In genomic region chr4:78939667-78940008, GRCh38 we compare ENCODE assay signal across 8 cellular contexts. TPM values are rescaled to one million over a fixed set of nuclear protein-coding genes. Genes with fewer than 3 reads are reported as not detected.
DNase-seq lines count a peak whose midpoint lies in the region; ATAC-seq, FAIRE-seq and TF ChIP-seq lines count a peak whose summit lies in the region.

No MANE protein-coding gene starts in this region.

- H3K9me3 Mint-ChIP-seq in activated T-helper 1 cell treated with anti-CD3 and anti-CD28 coated beads, Interleukin-12 subunit alpha, Interleukin-12 subunit beta, Interleukin-2, Interleukin-4 antibody, amounts not matched to agents 30 ng/mL and 10 ng/mL and 1 ng/mL, durations not matched to agents 14 hours and 24 hours and 36 hours, result no peaks in the 10 kb centered on the region
- no peaks in the 10 kb centered on the region for H3K9me3 Mint-ChIP-seq in type B pancreatic cell

- H3K9me3 ChIP-seq in A549, result no peaks in the 10 kb centered on the region
- H3K9me3 ChIP-seq in left lung, result no peaks in the 10 kb centered on the region

- TF ChIP-seq CTCF in A549 (IDR thresholded peaks at IDR 0.05) (no peak), left lung (IDR thresholded peaks at IDR 0.05) (no peak), type B pancreatic cell (conservative IDR thresholded peaks at IDR 0.05) (no peak)

- H3K27me3 ChIP-seq in left lung, result no peaks in the 10 kb centered on the region

- peak overlapping the region; percentile 80 for H3K4me3 Mint-ChIP-seq in activated T-helper 1 cell treated with anti-CD3 and anti-CD28 coated beads, Interleukin-12 subunit alpha, Interleukin-12 subunit beta, Interleukin-2, Interleukin-4 antibody, amounts not matched to agents 30 ng/mL and 10 ng/mL and 1 ng/mL, durations not matched to agents 14 hours and 24 hours and 36 hours
- H3K4me3 Mint-ChIP-seq in type B pancreatic cell, result peak overlapping the region; percentile 90

- intact Hi-C loops in activated T-helper 1 cell treated with anti-CD3 and anti-CD28 coated beads, Interleukin-12 subunit alpha, Interleukin-12 subunit beta, Interleukin-2, Interleukin-4 antibody, amounts not matched to agents 30 ng/mL and 10 ng/mL and 1 ng/mL, durations not matched to agents 14 hours and 24 hours and 36 hours (cut with micrococcal nuclease), result loop anchor here (1.0 to 10.0 kb wide), 11 partner anchors 163 to 1355 kb away; partner anchors contain the start of genes ANTXR2, ANXA3 and BMP2K
- intact Hi-C loops in left lung (cut with DNase I), result loop anchor here in 1 of 2 donors (10.0 kb wide), 1 partner anchor 1275 kb away; no protein-coding TSS in a partner anchor

- H3K4me2 ChIP-seq in A549, result peak overlapping the region; percentile 95

- FAIRE-seq in A549 (lab: Jason Lieb, UNC), result no peak

- H3K27me3 Mint-ChIP-seq in activated T-helper 1 cell treated with anti-CD3 and anti-CD28 coated beads, Interleukin-12 subunit alpha, Interleukin-12 subunit beta, Interleukin-2, Interleukin-4 antibody, amounts not matched to agents 30 ng/mL and 10 ng/mL and 1 ng/mL, durations not matched to agents 14 hours and 24 hours and 36 hours (ENCODE audit: insufficient read depth), result peaks cover 16% of the 10 kb centered on the region
- peaks cover 20% of the 10 kb centered on the region for H3K27me3 Mint-ChIP-seq in type B pancreatic cell

- CTCF ChIA-PET in A549 (lab: Yijun Ruan, JAX), result interaction anchor here (0.6 kb wide), 1 partner anchor 82 kb away, joined by 3 read pairs; no protein-coding TSS in a partner anchor

- ATAC-seq in A549 (no peak; a peak in 2 of 6 replicates), GM18867 (IDR thresholded peaks at IDR 0.05; ENCODE audit: unreplicated experiment) (peak; percentile 17), HG03139 (IDR thresholded peaks at IDR 0.05; ENCODE audit: unreplicated experiment) (peak; percentile 13), left lung (peak; percentile 20), left lobe of liver (no peak)

- 10% methylated on average over 9 of the region's 9 CpGs for WGBS in A549 (ENCODE audit: missing lambda C conversion rate)

- H3K4me1 Mint-ChIP-seq in activated T-helper 1 cell treated with anti-CD3 and anti-CD28 coated beads, Interleukin-12 subunit alpha, Interleukin-12 subunit beta, Interleukin-2, Interleukin-4 antibody, amounts not matched to agents 30 ng/mL and 10 ng/mL and 1 ng/mL, durations not matched to agents 14 hours and 24 hours and 36 hours (ENCODE audit: low read depth), result peaks cover 52% of the 10 kb centered on the region
- peaks cover 21% of the 10 kb centered on the region for H3K4me1 Mint-ChIP-seq in type B pancreatic cell (ENCODE audit: unreplicated experiment)

- no peak for TF ChIP-seq POLR2A in A549 (IDR thresholded peaks at IDR 0.05; ENCODE audit: low read length)

- peaks cover 6% of the 10 kb centered on the region for H3K4me1 ChIP-seq in A549
- peaks cover 0 to 35% of the 10 kb centered on the region in 2 donors for H3K4me1 ChIP-seq in left lung

- no peak for TF ChIP-seq EP300 in A549 (IDR thresholded peaks at IDR 0.05)

- peak overlapping the region; percentile 55 for H3K4me3 ChIP-seq in A549
- peak overlapping the region; percentile 74 to 82 for H3K4me3 ChIP-seq in left lung

- DNase-seq in A549 (ENCODE audit: low read depth in 1 of 2, low spot score in 1 of 2) (no peak), left lung (no peak), type B pancreatic cell (ENCODE audit: extremely low spot score, unreplicated experiment) (no peak), left lobe of liver (ENCODE audit: low spot score) (no peak), A172 (ENCODE audit: low spot score) (no peak)
- no peak for DNase-seq in activated T-helper 1 cell treated with anti-CD3 and anti-CD28 coated beads, Interleukin-12 subunit alpha, Interleukin-12 subunit beta, Interleukin-2, Interleukin-4 antibody, amounts not matched to agents 30 ng/mL and 10 ng/mL and 1 ng/mL, durations not matched to agents 14 hours and 24 hours and 36 hours (ENCODE audit: low spot score)

- H3K36me3 ChIP-seq in left lung, result no peaks in the 10 kb centered on the region

- POLR2A ChIA-PET in A549 (lab: Yijun Ruan, JAX), result interaction anchor here (0.9 kb wide), 1 partner anchor 23 kb away, joined by 3 read pairs; no protein-coding TSS in a partner anchor

- H3K36me3 Mint-ChIP-seq in activated T-helper 1 cell treated with anti-CD3 and anti-CD28 coated beads, Interleukin-12 subunit alpha, Interleukin-12 subunit beta, Interleukin-2, Interleukin-4 antibody, amounts not matched to agents 30 ng/mL and 10 ng/mL and 1 ng/mL, durations not matched to agents 14 hours and 24 hours and 36 hours (ENCODE audit: low read depth), result peaks cover 9% of the 10 kb centered on the region
- peaks cover 4% of the 10 kb centered on the region for H3K36me3 Mint-ChIP-seq in type B pancreatic cell

- H3K27ac ChIP-seq in A549, result peak overlapping the region; percentile 71 to 98
- H3K27ac ChIP-seq in left lung, result peak overlapping the region in 1 of 2 donors; percentile 74

- peak overlapping the region; percentile 57 for H3K27ac Mint-ChIP-seq in activated T-helper 1 cell treated with anti-CD3 and anti-CD28 coated beads, Interleukin-12 subunit alpha, Interleukin-12 subunit beta, Interleukin-2, Interleukin-4 antibody, amounts not matched to agents 30 ng/mL and 10 ng/mL and 1 ng/mL, durations not matched to agents 14 hours and 24 hours and 36 hours
- H3K27ac Mint-ChIP-seq in type B pancreatic cell, result peak overlapping the region; percentile 77

- no peak for TF ChIP-seq RAD21 in A549 (conservative IDR thresholded peaks at IDR 0.05 in 1 of 2, IDR thresholded peaks at IDR 0.05 in 1 of 2)

TF ChIP-seq in A549, 52 proteins besides CTCF, POLR2A, EP300 and RAD21:
- TF ChIP-seq JUN (IDR thresholded peaks at IDR 0.05) (no peak), HDAC2 (IDR thresholded peaks at IDR 0.05) (no peak), MAX (IDR thresholded peaks at IDR 0.05) (0 out of 2 replicates have a peak, but pooled peaks have one; percentile 6), RFX5 (IDR thresholded peaks at IDR 0.05) (no peak)

RNA-seq across cellular contexts. Expression of gene PAQR3, which starts 0.4 kb away (rescaled TPM):
- 23.4 and 26.4 TPM in 2 replicates for polyA plus RNA-seq in A549 (2011; rRNA removed)
- 4.1 and 6.1 TPM in 2 replicates for polyA plus RNA-seq in A549 (2012; cell fraction: cytosol; rRNA removed)
- polyA plus RNA-seq in A549 (2012; cell fraction: nucleus; rRNA removed), result 2.0 and 4.3 TPM in 2 replicates
- 6.5 to 7.1 TPM (median 6.6 TPM) in 3 replicates for polyA plus RNA-seq in A549 (2017; fragmentation: RNase III; extraction: RNeasy Plus Mini Kit Qiagen cat#74134 plus additional on column Dnase treatment)
- polyA minus RNA-seq in A549 (2011; rRNA and poly(A)+ RNA removed), result 22.4 and 24.6 TPM in 2 replicates
- 19.6 and 19.8 TPM in 2 replicates for total RNA-seq in activated T-helper 1 cell treated with anti-CD3 and anti-CD28 coated beads, Interleukin-12 subunit alpha, Interleukin-12 subunit beta, Interleukin-2, Interleukin-4 antibody, amounts not matched to agents 30 ng/mL and 10 ng/mL and 1 ng/mL, durations not matched to agents 14 hours and 24 hours and 36 hours
- total RNA-seq in left lung, result 10 to 100 TPM; 12.5 to 12.9 TPM
- total RNA-seq in type B pancreatic cell (ENCODE audit: low replicate concordance), result 22.6 and 24.6 TPM in 2 replicates
- 7.2 TPM for total RNA-seq in left lobe of liver
- 26.2 and 33.0 TPM in 2 replicates for total RNA-seq in A172 (2014; rRNA removed; shearing (Covaris generic))

Comparison
In these comparisons a context has a peak if more than half of its experiments do, and no peak if none do; other contexts are left out.
1. ATAC-seq: peak in GM18867 (single experiment), HG03139 (single experiment) and left lung (single experiment); none in A549 (0 of 2) and left lobe of liver (single experiment).